ENCODE assay signal across 1 cellular context in genomic region chr22:43152001-43152354, GRCh38.
A peak's percentile ranks its signal among the peaks of the same experiment; 100 is the strongest.
TF ChIP-seq lines count a peak whose summit lies in the region.

No MANE protein-coding gene starts in this region.

TF ChIP-seq in HepG2, 621 proteins besides CTCF, POLR2A, EP300 and RAD21:
- TF ChIP-seq ZFY (CRISPR knock-in tag; IDR thresholded peaks at IDR 0.05) (peak; percentile 6; the same call in 1 of the 2 replicates), ZNF557 (CRISPR knock-in tag; IDR thresholded peaks at IDR 0.05) (no peak), BHLHE40 (IDR thresholded peaks at IDR 0.05; ENCODE audit: low read length) (no peak), NFIB (CRISPR knock-in tag; IDR thresholded peaks at IDR 0.05; ENCODE audit: borderline replicate concordance) (no peak), AGO1 (IDR thresholded peaks at IDR 0.05; ENCODE audit: low read depth, low read length, poor library complexity, severe bottlenecking) (peak; percentile 27), ZBTB3 (CRISPR knock-in tag; IDR thresholded peaks at IDR 0.05; ENCODE audit: borderline replicate concordance, low read depth) (no peak)
